Comparison of ENCODE assay signal across 15 cellular contexts in the genomic region with DNA sequence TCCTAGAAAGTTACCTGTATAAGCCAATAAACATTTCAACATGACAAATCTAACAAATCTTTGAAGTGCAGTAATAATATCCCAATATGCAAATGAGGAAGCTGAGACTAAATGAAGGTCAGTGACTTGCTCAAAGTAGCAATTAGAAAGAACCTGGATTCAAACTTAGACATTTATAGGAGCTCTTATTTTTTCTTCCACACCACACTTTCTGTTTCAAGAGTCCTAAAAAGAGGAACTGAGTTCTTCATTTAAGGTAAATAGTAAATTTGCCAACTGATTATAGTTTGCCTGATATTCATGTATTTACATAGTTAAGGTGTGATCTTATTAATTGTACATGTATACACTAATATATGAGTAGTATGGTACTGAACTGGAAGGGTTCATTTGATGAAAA. TPM values are rescaled to one million over a fixed set of nuclear protein-coding genes. Genes with fewer than 3 reads are reported as not detected.
DNase-seq lines count a peak whose midpoint lies in the region; ATAC-seq and TF ChIP-seq lines count a peak whose summit lies in the region.
"Had no signal": no experiment of that assay in that cellular context is flagged by ENCODE, and none has a peak within 500 bp of the region (broad histone marks: within the 10 kb centered on the region; RNA-seq: fewer than 3 reads in every experiment).

No MANE protein-coding gene starts in this region.

- H3K27me3 Mint-ChIP-seq in stimulated activated memory B cell treated with anti-CD40 and anti-IgM and Interleukin-4, amounts not matched to agents 10 μg/mL and 1 μg/mL and 100 μg/mL, for 72 hours = no peaks in the 10 kb centered on the region

- H3K4me1 ChIP-seq in PC-3 (ENCODE audit: insufficient read depth, low read length) = peaks cover 12% of the 10 kb centered on the region

- no peaks in the 10 kb centered on the region for H4K20me1 ChIP-seq in PC-3 (ENCODE audit: low read length)

- intact Hi-C loops in PC-3 (cut with micrococcal nuclease) = no loop called here

- H3K27ac Mint-ChIP-seq in stimulated activated memory B cell treated with anti-CD40 and anti-IgM and Interleukin-4, amounts not matched to agents 10 μg/mL and 1 μg/mL and 100 μg/mL, for 72 hours = peak overlapping the region; percentile 74
- H3K27ac Mint-ChIP-seq: nephron progenitor cell had no signal

- H3K4me3 ChIP-seq in PC-3 (ENCODE audit: low read length) = no peak overlapping the region

- no peaks in the 10 kb centered on the region for H3K9me3 ChIP-seq in PC-3 (ENCODE audit: low read length)
- H3K9me3 ChIP-seq: Caco-2 had no signal

- H3F3A ChIP-seq in PC-3 (ENCODE audit: low read length, unreplicated experiment) = no peaks in the 10 kb centered on the region

- H3K9me2 ChIP-seq in PC-3 (replicated peaks; ENCODE audit: low read length) = no peaks in the 10 kb centered on the region

- CTCF ChIA-PET in PC-3 (lab: Charles Lee) = no interaction called here

- no peaks in the 10 kb centered on the region for H3K36me3 ChIP-seq in PC-3 (ENCODE audit: low read depth, low read length)

- H3K4me1 Mint-ChIP-seq in stimulated activated memory B cell treated with anti-CD40 and anti-IgM and Interleukin-4, amounts not matched to agents 10 μg/mL and 1 μg/mL and 100 μg/mL, for 72 hours = peaks cover 37% of the 10 kb centered on the region
- H3K4me1 Mint-ChIP-seq: nephron progenitor cell had no signal

- H3K27me3 ChIP-seq in PC-3 (ENCODE audit: low read length) = no peaks in the 10 kb centered on the region

- DNase-seq in NOMO-1 treated with DMSO at 0.1 percent for 48 hours (lab: John Stamatoyannopoulos, UW; ENCODE audit: unreplicated experiment) = peak; percentile 1
- DNase-seq in NOMO-1 treated with dmso at 0.1 percent for 144 hours (lab: John Stamatoyannopoulos, UW; ENCODE audit: unreplicated experiment) = no peak
- no peak for DNase-seq in PC-3
- DNase-seq in activated CD8-positive, alpha-beta memory T cell treated with anti-CD3 and anti-CD28 coated beads for 24 hours = no peak
- no peak for DNase-seq in NCI-H2227 (lab: John Stamatoyannopoulos, UW; ENCODE audit: unreplicated experiment)
- DNase-seq: activated effector memory CD4-positive, alpha-beta T cell treated with Interleukin-2 at 50 U/mL for 16 hours; glutamatergic neuron; KBM-7; NCI-H187; nephron progenitor cell; NK-92 treated with Interleukin-12 subunit alpha and Interleukin-12 subunit beta, amount 100 ng/mL, for 24 hours had no signal

- no peak for TF ChIP-seq CTCF in PC-3 (conservative IDR thresholded peaks at IDR 0.05; ENCODE audit: low read depth, low read length)

- H3K9ac ChIP-seq in PC-3 (ENCODE audit: low read length) = no peak overlapping the region

- POLR2A ChIA-PET in PC-3 (lab: Charles Lee; ENCODE audit: unreplicated experiment) = no interaction called here

- H3K4me2 ChIP-seq in PC-3 (ENCODE audit: low read length) = peak overlapping the region; percentile 30

- H3K4me3 Mint-ChIP-seq in stimulated activated memory B cell treated with anti-CD40 and anti-IgM and Interleukin-4, amounts not matched to agents 10 μg/mL and 1 μg/mL and 100 μg/mL, for 72 hours = no peak overlapping the region
- H3K4me3 Mint-ChIP-seq: nephron progenitor cell had no signal

- H3K36me3 Mint-ChIP-seq in stimulated activated memory B cell treated with anti-CD40 and anti-IgM and Interleukin-4, amounts not matched to agents 10 μg/mL and 1 μg/mL and 100 μg/mL, for 72 hours = peaks cover 14% of the 10 kb centered on the region

- H3K79me2 ChIP-seq in PC-3 (ENCODE audit: low read length) = no peaks in the 10 kb centered on the region

- H3K27ac ChIP-seq in PC-3 (ENCODE audit: low read length) = no peak overlapping the region

- H3K9me3 Mint-ChIP-seq in stimulated activated memory B cell treated with anti-CD40 and anti-IgM and Interleukin-4, amounts not matched to agents 10 μg/mL and 1 μg/mL and 100 μg/mL, for 72 hours = peaks cover 3% of the 10 kb centered on the region

- peak; percentile 45 for ATAC-seq in HG02885 (IDR thresholded peaks at IDR 0.05; ENCODE audit: poor library complexity, unreplicated experiment)
- ATAC-seq in PC-3 = no peak
- ATAC-seq in stimulated activated memory B cell treated with anti-CD40 and anti-IgM and Interleukin-4, amounts not matched to agents 10 μg/mL and 1 μg/mL and 100 μg/mL, for 72 hours = peak; percentile 58
- ATAC-seq in HG03442 (IDR thresholded peaks at IDR 0.05; ENCODE audit: unreplicated experiment) = no peak

- H2AFZ ChIP-seq in PC-3 (ENCODE audit: low read length) = no peak overlapping the region

- BruUV-seq in PC-3 (replicated peaks; lab: Mats Ljungman, UMichigan) = no TSS peak

RNA-seq across cellular contexts. Expression of gene KLHDC10, which starts 44.0 kb away (rescaled TPM):
- total RNA-seq in PC-3 (2014; rRNA removed) = 13.2 and 21.6 TPM in 2 replicates

Comparison
In these comparisons a context has a peak if more than half of its experiments do, and no peak if none do; other contexts are left out.
1. ATAC-seq: peak in HG02885 (single experiment) and stimulated activated memory B cell treated with anti-CD40 and anti-IgM and Interleukin-4, amounts not matched to agents 10 μg/mL and 1 μg/mL and 100 μg/mL, for 72 hours (single experiment); none in PC-3 (single experiment) and HG03442 (single experiment).